1 cellular context compared by ENCODE assay signal in the genomic region with DNA sequence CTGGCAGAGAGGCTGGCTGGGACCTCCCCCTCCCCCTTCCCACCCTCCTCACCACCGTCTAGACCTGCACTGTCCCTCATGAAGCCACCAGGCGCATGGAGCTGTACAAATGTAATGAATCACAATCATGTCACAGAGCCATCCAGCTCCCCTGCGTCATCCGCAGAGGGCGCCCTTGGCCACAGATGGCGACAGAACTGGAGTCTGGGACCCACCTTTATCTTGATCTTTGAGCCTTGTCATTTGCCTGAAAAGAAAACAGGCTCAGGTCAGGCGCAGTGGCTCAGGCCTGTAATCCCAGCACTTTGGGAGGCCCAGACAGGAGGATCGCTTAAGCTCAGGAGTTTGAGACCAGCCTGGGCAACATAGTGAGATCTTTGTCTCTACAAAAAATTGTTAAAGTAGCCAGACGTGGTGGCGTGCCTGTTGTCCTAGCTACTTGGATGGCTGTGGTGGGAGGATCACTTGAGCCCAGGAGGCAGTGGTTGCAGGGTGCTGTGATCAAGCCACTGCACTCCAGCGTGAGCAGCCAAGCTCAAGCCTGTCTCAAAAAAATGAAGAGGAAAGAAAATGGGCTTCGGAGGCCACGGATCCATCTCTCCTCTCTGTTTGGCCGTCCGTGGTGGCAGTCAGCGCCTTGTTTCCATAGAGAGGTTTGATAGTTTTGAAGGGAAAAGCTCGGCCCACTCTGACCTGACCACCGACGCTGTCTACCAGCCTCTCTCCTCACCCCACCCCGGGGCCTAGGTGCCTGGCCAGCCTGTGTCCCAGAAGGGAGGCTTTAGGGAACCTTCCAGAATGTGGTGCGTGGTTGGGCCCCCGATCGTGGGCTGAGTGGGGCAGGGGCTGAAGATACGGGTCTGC.
A peak's percentile ranks its signal among the peaks of the same experiment; 100 is the strongest.
TF ChIP-seq lines count a peak whose summit lies in the region.

No MANE protein-coding gene starts in this region.

TF ChIP-seq in HepG2, 621 proteins besides CTCF, POLR2A, EP300 and RAD21 (continued from another document and continues in another):
- no peak for TF ChIP-seq ZNF550 (CRISPR knock-in tag; IDR thresholded peaks at IDR 0.05; ENCODE audit: borderline replicate concordance)
- peak; percentile 62; the same call in 1 of the 2 replicates for TF ChIP-seq TP53 (CRISPR knock-in tag; conservative IDR thresholded peaks at IDR 0.05)
- TF ChIP-seq BATF2 (CRISPR knock-in tag; IDR thresholded peaks at IDR 0.05): no peak
- TF ChIP-seq ZNF33A (CRISPR knock-in tag; IDR thresholded peaks at IDR 0.05; ENCODE audit: borderline replicate concordance): 0 out of 2 replicates have a peak, but pooled peaks have one; percentile 90
- no peak; the same call in 1 of the 2 replicates for TF ChIP-seq ZC3H4 (CRISPR knock-in tag; IDR thresholded peaks at IDR 0.05; ENCODE audit: borderline replicate concordance)
- no peak for TF ChIP-seq FOXP1 (IDR thresholded peaks at IDR 0.05)
- TF ChIP-seq FOXP1 (CRISPR knock-in tag; IDR thresholded peaks at IDR 0.05): peak; percentile 61
- TF ChIP-seq HNRNPUL1 (IDR thresholded peaks at IDR 0.05; ENCODE audit: low read depth, low read length): no peak
- 0 out of 2 replicates have a peak, but pooled peaks have one; percentile 62 for TF ChIP-seq ZNF670 (CRISPR knock-in tag; IDR thresholded peaks at IDR 0.05; ENCODE audit: borderline replicate concordance)
- TF ChIP-seq FOXA3 (CRISPR knock-in tag; IDR thresholded peaks at IDR 0.05): peak; percentile 81
- TF ChIP-seq WIZ (CRISPR knock-in tag; IDR thresholded peaks at IDR 0.05): no peak
- peak; percentile 51; the same call in 1 of the 2 replicates for TF ChIP-seq HIC2 (CRISPR knock-in tag; IDR thresholded peaks at IDR 0.05; ENCODE audit: low read depth)
- no peak for TF ChIP-seq JDP2 (CRISPR knock-in tag; IDR thresholded peaks at IDR 0.05; ENCODE audit: borderline replicate concordance)
- TF ChIP-seq IKZF4 (CRISPR knock-in tag; IDR thresholded peaks at IDR 0.05; ENCODE audit: borderline replicate concordance, low read depth, not compliant biosample characterization): peak; percentile 31
- TF ChIP-seq U2AF2 (IDR thresholded peaks at IDR 0.05; ENCODE audit: low read depth, low read length): 0 out of 2 replicates have a peak, but pooled peaks have one; percentile 39
- TF ChIP-seq SIN3B (IDR thresholded peaks at IDR 0.05; ENCODE audit: low read length): peak; percentile 76
- no peak for TF ChIP-seq CENPT (CRISPR knock-in tag; IDR thresholded peaks at IDR 0.05; ENCODE audit: low read depth)
- TF ChIP-seq SOX13 (IDR thresholded peaks at IDR 0.05): no peak
- TF ChIP-seq SOX13 (CRISPR knock-in tag; conservative IDR thresholded peaks at IDR 0.05 in 1 of 2, IDR thresholded peaks at IDR 0.05 in 1 of 2): peak; percentile 36 to 75; a peak in 2 of 4 replicates
- peak; percentile 73 for TF ChIP-seq GFI1 (CRISPR knock-in tag; IDR thresholded peaks at IDR 0.05; ENCODE audit: borderline replicate concordance)
- no peak for TF ChIP-seq ZNF589 (CRISPR knock-in tag; conservative IDR thresholded peaks at IDR 0.05)
- no peak for TF ChIP-seq CENPBD1 (CRISPR knock-in tag; IDR thresholded peaks at IDR 0.05; ENCODE audit: borderline replicate concordance, low read depth)
- TF ChIP-seq SSRP1 (CRISPR knock-in tag; IDR thresholded peaks at IDR 0.05): peak; percentile 75
- TF ChIP-seq ZNF207 (IDR thresholded peaks at IDR 0.05; ENCODE audit: borderline replicate concordance): no peak
- peak; percentile 94 for TF ChIP-seq ATF2 (CRISPR knock-in tag; IDR thresholded peaks at IDR 0.05)
- peak; percentile 23; the same call in 1 of the 2 replicates for TF ChIP-seq ZNF276 (CRISPR knock-in tag; IDR thresholded peaks at IDR 0.05; ENCODE audit: low read depth)
- TF ChIP-seq GZF1 (CRISPR knock-in tag; IDR thresholded peaks at IDR 0.05): 0 out of 2 replicates have a peak, but pooled peaks have one; percentile 57
- peak; percentile 74; the same call in 1 of the 2 replicates for TF ChIP-seq FOXJ3 (CRISPR knock-in tag; IDR thresholded peaks at IDR 0.05; ENCODE audit: borderline replicate concordance)
- peak; percentile 58; the same call in 1 of the 2 replicates for TF ChIP-seq ZNF460 (CRISPR knock-in tag; IDR thresholded peaks at IDR 0.05; ENCODE audit: borderline replicate concordance)
- TF ChIP-seq NR2F2 (IDR thresholded peaks at IDR 0.05; ENCODE audit: borderline replicate concordance, low read depth): peak; percentile 41; the same call in 1 of the 2 replicates
- TF ChIP-seq SNRNP70 (IDR thresholded peaks at IDR 0.05; ENCODE audit: low read depth, low read length): no peak
- no peak; the same call in 1 of the 2 replicates for TF ChIP-seq RBFOX2 (IDR thresholded peaks at IDR 0.05; ENCODE audit: low read depth, low read length)
- TF ChIP-seq MEF2D (CRISPR knock-in tag; IDR thresholded peaks at IDR 0.05): peak; percentile 59; the same call in 1 of the 2 replicates
- peak; percentile 98 for TF ChIP-seq IRF2 (CRISPR knock-in tag; IDR thresholded peaks at IDR 0.05)
- TF ChIP-seq SAFB2 (CRISPR knock-in tag; IDR thresholded peaks at IDR 0.05; ENCODE audit: borderline replicate concordance, low read depth): peak; percentile 72; the same call in 1 of the 2 replicates
- TF ChIP-seq TCF7L2 (IDR thresholded peaks at IDR 0.05; ENCODE audit: low read depth, low read length): no peak
- TF ChIP-seq JARID2 (CRISPR knock-in tag; IDR thresholded peaks at IDR 0.05; ENCODE audit: insufficient replicate concordance): peak; percentile 76
- peak; percentile 66; the same call in 1 of the 2 replicates for TF ChIP-seq ZKSCAN1 (IDR thresholded peaks at IDR 0.05; ENCODE audit: low read length)
- no peak for TF ChIP-seq ZNF572 (CRISPR knock-in tag; IDR thresholded peaks at IDR 0.05)
- TF ChIP-seq ZNF441 (CRISPR knock-in tag; IDR thresholded peaks at IDR 0.05; ENCODE audit: borderline replicate concordance): no peak
- peak; percentile 91 for TF ChIP-seq ZSCAN9 (CRISPR knock-in tag; IDR thresholded peaks at IDR 0.05; ENCODE audit: borderline replicate concordance)
- peak; percentile 86 for TF ChIP-seq POGZ (CRISPR knock-in tag; IDR thresholded peaks at IDR 0.05)
- TF ChIP-seq HMG20A (CRISPR knock-in tag; IDR thresholded peaks at IDR 0.05; ENCODE audit: borderline replicate concordance): peak; percentile 70; the same call in 1 of the 2 replicates
- TF ChIP-seq RERE (CRISPR knock-in tag; IDR thresholded peaks at IDR 0.05; ENCODE audit: low read depth): 0 out of 2 replicates have a peak, but pooled peaks have one; percentile 34
